ENCODE assay signal across 24 cellular contexts in the genomic region with DNA sequence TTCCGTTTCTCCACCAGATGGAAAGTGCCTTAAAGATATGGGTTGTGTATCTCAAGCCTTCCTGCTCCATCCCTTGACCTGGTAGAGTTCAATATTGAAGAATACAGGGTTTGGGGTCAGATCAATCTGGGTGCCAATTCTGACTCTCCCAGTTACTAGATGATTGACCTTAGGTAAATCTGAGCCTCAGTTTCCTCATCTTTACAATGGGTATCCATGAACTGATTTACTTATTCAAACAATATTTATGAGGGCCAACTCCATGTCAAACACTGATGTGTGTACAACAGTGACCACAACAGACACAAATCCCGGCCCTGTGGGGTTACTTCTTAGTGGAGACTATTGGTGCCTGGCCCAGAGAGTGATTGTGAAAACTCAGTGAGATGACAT. TPM values are rescaled to one million over a fixed set of nuclear protein-coding genes. Genes with fewer than 3 reads are reported as not detected.
"Had no signal": no experiment of that assay in that cellular context is flagged by ENCODE, and none has a peak within 500 bp of the region (broad histone marks: within the 10 kb centered on the region; RNA-seq: fewer than 3 reads in every experiment).

No MANE protein-coding gene starts in this region.

- H3K36me3 ChIP-seq: SJSA1 had no signal

- H3K4me1 ChIP-seq: SJSA1 had no signal

- FAIRE-seq: RCC 7860 had no signal

- H3K4me3 ChIP-seq: SJSA1, SK-N-MC had no signal

- H3K9me3 ChIP-seq: SJSA1 had no signal

- DNase-seq: KBM-7, MV-4-11, NCI-H1048, NCI-H1105 treated with DMSO at 0.1 percent for 48 hours, NCI-H1417 treated with DMSO at 0.1 percent for 48 hours, NCI-H146, NCI-H1694 treated with DMSO at 0.1 percent for 48 hours, NCI-H1930, NCI-H2081, NCI-H2107, NCI-H2227 treated with DMSO at 0.1 percent for 48 hours, NCI-H524 treated with DMSO at 0.1 percent for 48 hours, NCI-H774, Right ventricle myocardium superior, RPMI8226, SIG-M5 had no signal

- H3K27ac ChIP-seq: SJSA1, SK-N-MC had no signal

- H3K27me3 ChIP-seq: SJSA1 had no signal

RNA-seq across cellular contexts. Expression of gene FAIM2, which starts 7.5 kb away (rescaled TPM):
- total RNA-seq: HT1080, MCF 10A, SJSA1 had no signal
- polyA plus RNA-seq: IgD-negative memory B cell had no signal

RNA-seq across cellular contexts. Expression of gene AQP2, which starts 39.3 kb away (rescaled TPM):
- total RNA-seq: HT1080, LHCN-M2, MCF 10A, NCI-H460, Right ventricle myocardium superior, SJSA1 had no signal
- polyA plus RNA-seq: IgD-negative memory B cell had no signal

RNA-seq across cellular contexts. Expression of gene AQP5, which starts 50.5 kb away (rescaled TPM):
- total RNA-seq: HT1080, MCF 10A, NCI-H460, SJSA1 had no signal
- polyA plus RNA-seq: IgD-negative memory B cell had no signal
